35 cellular contexts compared by ENCODE assay signal in genomic region chr16:20203277-20203676, GRCh38.
"Had no signal": no experiment of that assay in that cellular context is flagged by ENCODE, and none has a peak within 500 bp of the region (broad histone marks: within the 10 kb centered on the region; RNA-seq: fewer than 3 reads in every experiment).

No MANE protein-coding gene starts in this region.

- H3K4me1 Mint-ChIP-seq: activated B cell treated with CpG ODN at 0.5 μM for 24 hours; activated CD4-positive, alpha-beta memory T cell treated with anti-CD3 and anti-CD28 coated beads, Interleukin-2, amount 10 ng/mL, durations not matched to agents 7 days and 5 days; activated CD4-positive, alpha-beta T cell treated with anti-CD3 and anti-CD28 coated beads for 36 hours; activated CD4-positive, alpha-beta T cell treated with anti-CD3 and anti-CD28 coated beads, Interleukin-2, amount 10 ng/mL, durations not matched to agents 7 days and 5 days; central memory CD8-positive, alpha-beta T cell; T-cell had no signal

- H3K36me3 Mint-ChIP-seq: activated naive CD8-positive, alpha-beta T cell; T-cell had no signal

- DNase-seq: activated B cell treated with CpG ODN at 0.5 μM for 24 hours; activated CD4-positive, alpha-beta memory T cell treated with anti-CD3 and anti-CD28 coated beads, Interleukin-2, amount 10 ng/mL, durations not matched to agents 7 days and 5 days; activated CD4-positive, alpha-beta T cell treated with anti-CD3 and anti-CD28 coated beads for 36 hours; activated CD4-positive, alpha-beta T cell treated with anti-CD3 and anti-CD28 coated beads, Interleukin-2, amount 10 ng/mL, durations not matched to agents 7 days and 5 days; activated CD4-positive, alpha-beta T cell treated with anti-CD3 and anti-CD28 coated beads, Interleukin-2, amount 50 U/mL, for 4 hours; activated CD4-positive, CD25-positive, alpha-beta regulatory T cell treated with anti-CD3 and anti-CD28 coated beads, Interleukin-2, amount 50 U/mL, for 72 hours; activated CD8-positive, alpha-beta memory T cell treated with anti-CD3 and anti-CD28 coated beads, Interleukin-2, amount 50 U/mL, for 48 hours; activated effector memory CD4-positive, alpha-beta T cell treated with Interleukin-2 at 50 U/mL for 16 hours; activated gamma-delta T cell treated with Interleukin-2 at 50 U/mL for 16 hours; activated naive CD4-positive, alpha-beta T cell treated with anti-CD3 and anti-CD28 coated beads, Interleukin-2, amount 50 U/mL, for 16 hours; activated naive CD4-positive, alpha-beta T cell treated with Interleukin-2 at 50 U/mL for 16 hours; activated T-cell treated with anti-CD3 and anti-CD28 coated beads for 4 hours; activated T-cell treated with anti-CD3 and anti-CD28 coated beads, Interleukin-2, amount 50 U/mL, for 24 hours; activated T-cell treated with anti-CD3 and anti-CD28 coated beads, Interleukin-2, amount 50 U/mL, for 72 hours; amniotic stem cell; anterior cingulate cortex; brain microvascular endothelial cell; effector CD4-positive, alpha-beta T cell; effector memory CD8-positive, alpha-beta T cell; erythroblast; foreskin keratinocyte; glutamatergic neuron; heart left ventricle; SW 1271; T-cell; T-helper 9 cell; WERI-Rb-1 had no signal

- H3K4me1 ChIP-seq: esophagus muscularis mucosa, foreskin keratinocyte, heart left ventricle had no signal

- H3K36me3 ChIP-seq: brain microvascular endothelial cell, esophagus muscularis mucosa, heart left ventricle, WERI-Rb-1 had no signal

- H3K9me3 ChIP-seq: esophagus muscularis mucosa, heart left ventricle had no signal

- ATAC-seq: activated CD4-positive, alpha-beta T cell treated with anti-CD3 and anti-CD28 coated beads for 36 hours; activated T-cell treated with anti-CD3 and anti-CD28 coated beads, Interleukin-2, amount 50 U/mL, for 72 hours; effector memory CD8-positive, alpha-beta T cell; foreskin keratinocyte; heart left ventricle; T-cell had no signal

- H3K27ac ChIP-seq: brain microvascular endothelial cell, coronary artery, esophagus muscularis mucosa, foreskin keratinocyte, heart left ventricle, WERI-Rb-1 had no signal

- H3K27ac Mint-ChIP-seq: activated B cell treated with CpG ODN at 0.5 μM for 24 hours; activated CD4-positive, alpha-beta memory T cell treated with anti-CD3 and anti-CD28 coated beads, Interleukin-2, amount 10 ng/mL, durations not matched to agents 7 days and 5 days; activated CD4-positive, alpha-beta T cell treated with anti-CD3 and anti-CD28 coated beads for 36 hours; activated CD4-positive, alpha-beta T cell treated with anti-CD3 and anti-CD28 coated beads, Interleukin-2, amount 10 ng/mL, durations not matched to agents 7 days and 5 days; activated naive CD8-positive, alpha-beta T cell; activated T-cell treated with anti-CD3 and anti-CD28 coated beads, Interleukin-2, amount 50 U/mL, for 24 hours; activated T-cell treated with anti-CD3 and anti-CD28 coated beads, Interleukin-2, amount 50 U/mL, for 72 hours; dendritic cell treated with granulocyte-macrophage colony-stimulating factor and Interleukin-4, amounts not matched to agents 40 ng/mL and 50 ng/mL, for 4 days; effector memory CD8-positive, alpha-beta T cell; T-cell; T-helper 1 cell treated with Interleukin-12 subunit alpha and Interleukin-12 subunit beta and Interleukin-4 antibody, amounts not matched to agents 30 μg/mL and 1 μg/mL, for 36 hours had no signal

- FAIRE-seq: astrocyte, bronchial epithelial cell had no signal

- H3K27me3 Mint-ChIP-seq: activated CD4-positive, alpha-beta memory T cell treated with anti-CD3 and anti-CD28 coated beads, Interleukin-2, amount 10 ng/mL, durations not matched to agents 7 days and 5 days; activated CD4-positive, alpha-beta T cell treated with anti-CD3 and anti-CD28 coated beads for 36 hours; activated CD4-positive, alpha-beta T cell treated with anti-CD3 and anti-CD28 coated beads, Interleukin-2, amount 10 ng/mL, durations not matched to agents 7 days and 5 days; dendritic cell treated with granulocyte-macrophage colony-stimulating factor and Interleukin-4, amounts not matched to agents 40 ng/mL and 50 ng/mL, for 4 days had no signal

- H3K4me3 ChIP-seq: coronary artery, esophagus muscularis mucosa, heart left ventricle had no signal

- H3K27me3 ChIP-seq: brain microvascular endothelial cell, foreskin keratinocyte had no signal

- H3K4me3 Mint-ChIP-seq: activated B cell treated with CpG ODN at 0.5 μM for 24 hours; activated CD4-positive, alpha-beta memory T cell treated with anti-CD3 and anti-CD28 coated beads, Interleukin-2, amount 10 ng/mL, durations not matched to agents 7 days and 5 days; activated CD4-positive, alpha-beta T cell treated with anti-CD3 and anti-CD28 coated beads for 36 hours; activated CD4-positive, alpha-beta T cell treated with anti-CD3 and anti-CD28 coated beads, Interleukin-2, amount 10 ng/mL, durations not matched to agents 7 days and 5 days; activated naive CD8-positive, alpha-beta T cell; activated T-cell treated with anti-CD3 and anti-CD28 coated beads, Interleukin-2, amount 50 U/mL, for 24 hours; activated T-cell treated with anti-CD3 and anti-CD28 coated beads, Interleukin-2, amount 50 U/mL, for 72 hours; central memory CD8-positive, alpha-beta T cell; dendritic cell treated with granulocyte-macrophage colony-stimulating factor and Interleukin-4, amounts not matched to agents 40 ng/mL and 50 ng/mL, for 4 days; effector memory CD8-positive, alpha-beta T cell; T-cell; T-helper 1 cell treated with Interleukin-12 subunit alpha and Interleukin-12 subunit beta and Interleukin-4 antibody, amounts not matched to agents 30 μg/mL and 1 μg/mL, for 36 hours had no signal

- H3K9me3 Mint-ChIP-seq: activated CD4-positive, alpha-beta memory T cell treated with anti-CD3 and anti-CD28 coated beads, Interleukin-2, amount 10 ng/mL, durations not matched to agents 7 days and 5 days; activated CD4-positive, alpha-beta T cell treated with anti-CD3 and anti-CD28 coated beads, Interleukin-2, amount 10 ng/mL, durations not matched to agents 7 days and 5 days; activated T-cell treated with anti-CD3 and anti-CD28 coated beads, Interleukin-2, amount 50 U/mL, for 24 hours; dendritic cell treated with granulocyte-macrophage colony-stimulating factor and Interleukin-4, amounts not matched to agents 40 ng/mL and 50 ng/mL, for 4 days; T-helper 1 cell treated with Interleukin-12 subunit alpha and Interleukin-12 subunit beta and Interleukin-4 antibody, amounts not matched to agents 30 μg/mL and 1 μg/mL, for 36 hours had no signal
